ENCODE assay signal across 39 cellular contexts in the genomic region with DNA sequence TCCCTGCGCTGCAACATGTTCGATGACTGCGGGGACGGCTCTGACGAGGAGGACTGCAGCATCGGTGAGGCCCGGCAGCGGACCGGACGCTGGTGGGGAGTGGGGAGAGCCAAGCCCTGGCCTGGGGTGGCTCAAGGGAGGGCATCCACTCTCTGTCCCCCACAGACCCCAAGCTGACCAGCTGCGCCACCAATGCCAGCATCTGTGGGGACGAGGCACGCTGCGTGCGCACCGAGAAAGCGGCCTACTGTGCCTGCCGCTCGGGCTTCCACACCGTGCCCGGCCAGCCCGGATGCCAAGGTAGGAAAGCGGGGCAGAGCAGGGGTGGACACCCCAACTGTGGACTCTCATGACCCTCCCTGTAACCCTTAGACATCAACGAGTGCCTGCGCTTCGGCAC. TPM values are rescaled to one million over a fixed set of nuclear protein-coding genes. Genes with fewer than 3 reads are reported as not detected.
"Had no signal": no experiment of that assay in that cellular context is flagged by ENCODE, and none has a peak within 500 bp of the region (broad histone marks: within the 10 kb centered on the region; RNA-seq: fewer than 3 reads in every experiment).

No MANE protein-coding gene starts in this region.

- H3K27me3 ChIP-seq: ascending aorta, cardiac muscle cell had no signal

- H3K4me1 Mint-ChIP-seq: activated B cell treated with CpG ODN at 0.5 μM for 24 hours; activated CD4-positive, alpha-beta T cell treated with anti-CD3 and anti-CD28 coated beads, Interleukin-2, amount 10 ng/mL, durations not matched to agents 24 days and 14 days; activated naive CD4-positive, alpha-beta T cell treated with anti-CD3 and anti-CD28 coated beads, Interleukin-2, amount 10 ng/mL, durations not matched to agents 7 days and 5 days; activated naive CD4-positive, alpha-beta T cell treated with anti-CD3 and anti-CD28 coated beads, Interleukin-2, amount 50 U/mL, for 24 hours; activated naive CD8-positive, alpha-beta T cell treated with anti-CD3 and anti-CD28 coated beads, Interleukin-2, amount 10 ng/mL, durations not matched to agents 7 days and 5 days; activated naive CD8-positive, alpha-beta T cell treated with anti-CD3 and anti-CD28 coated beads, Interleukin-2, amount 50 U/mL, for 24 hours; brain; central memory CD8-positive, alpha-beta T cell had no signal

- FAIRE-seq: bronchial epithelial cell, TTC549 had no signal

- H3K9me3 ChIP-seq: ascending aorta had no signal

- H3K27ac ChIP-seq: ascending aorta, cardiac muscle cell, VCaP had no signal

- H3K27me3 Mint-ChIP-seq: activated CD4-positive, alpha-beta memory T cell treated with anti-CD3 and anti-CD28 coated beads for 36 hours; activated CD4-positive, alpha-beta T cell treated with anti-CD3 and anti-CD28 coated beads, Interleukin-2, amount 10 ng/mL, durations not matched to agents 24 days and 14 days; activated CD8-positive, alpha-beta T cell treated with anti-CD3 and anti-CD28 coated beads for 36 hours; activated naive CD4-positive, alpha-beta T cell treated with anti-CD3 and anti-CD28 coated beads, Interleukin-2, amount 10 ng/mL, durations not matched to agents 7 days and 5 days; activated naive CD4-positive, alpha-beta T cell treated with anti-CD3 and anti-CD28 coated beads, Interleukin-2, amount 50 U/mL, for 24 hours; activated naive CD8-positive, alpha-beta T cell; activated naive CD8-positive, alpha-beta T cell treated with anti-CD3 and anti-CD28 coated beads, Interleukin-2, amount 50 U/mL, for 24 hours; central memory CD8-positive, alpha-beta T cell had no signal

- H3K4me3 ChIP-seq: ascending aorta, cardiac muscle cell had no signal

- H3K36me3 Mint-ChIP-seq: activated CD4-positive, alpha-beta memory T cell treated with anti-CD3 and anti-CD28 coated beads for 36 hours; activated naive CD4-positive, alpha-beta T cell treated with anti-CD3 and anti-CD28 coated beads, Interleukin-2, amount 10 ng/mL, durations not matched to agents 7 days and 5 days; activated naive CD8-positive, alpha-beta T cell treated with anti-CD3 and anti-CD28 coated beads, Interleukin-2, amount 10 ng/mL, durations not matched to agents 7 days and 5 days had no signal

- H3K27ac Mint-ChIP-seq: activated B cell treated with CpG ODN at 0.5 μM for 24 hours; activated CD4-positive, alpha-beta memory T cell treated with anti-CD3 and anti-CD28 coated beads for 36 hours; activated CD4-positive, alpha-beta T cell treated with anti-CD3 and anti-CD28 coated beads, Interleukin-2, amount 10 ng/mL, durations not matched to agents 24 days and 14 days; activated CD8-positive, alpha-beta T cell treated with anti-CD3 and anti-CD28 coated beads for 36 hours; activated naive CD4-positive, alpha-beta T cell treated with anti-CD3 and anti-CD28 coated beads, Interleukin-2, amount 10 ng/mL, durations not matched to agents 7 days and 5 days; activated naive CD4-positive, alpha-beta T cell treated with anti-CD3 and anti-CD28 coated beads, Interleukin-2, amount 50 U/mL, for 24 hours; activated naive CD8-positive, alpha-beta T cell; activated naive CD8-positive, alpha-beta T cell treated with anti-CD3 and anti-CD28 coated beads, Interleukin-2, amount 10 ng/mL, durations not matched to agents 7 days and 5 days; activated naive CD8-positive, alpha-beta T cell treated with anti-CD3 and anti-CD28 coated beads, Interleukin-2, amount 50 U/mL, for 24 hours; activated T-cell treated with anti-CD3 and anti-CD28 coated beads, Interleukin-2, amount 50 U/mL, for 72 hours; activated T-helper 2 cell treated with anti-CD3 and anti-CD28 coated beads, Interferon-gamma antibody, Interleukin-2, Interleukin-4, amounts not matched to agents 10 μg/mL and 5 μg/mL and 100 μg/mL, durations not matched to agents 14 hours and 24 hours and 36 hours; T-helper 1 cell treated with Interleukin-12 subunit alpha and Interleukin-12 subunit beta and Interleukin-4 antibody, amounts not matched to agents 30 μg/mL and 1 μg/mL, for 36 hours; T-helper 2 cell treated with Interferon-gamma antibody and Interleukin-4, amounts not matched to agents 5 μg/mL and 100 μg/mL, for 36 hours had no signal

- ATAC-seq: activated CD8-positive, alpha-beta T cell treated with anti-CD3 and anti-CD28 coated beads for 36 hours; activated naive CD8-positive, alpha-beta T cell treated with anti-CD3 and anti-CD28 coated beads, Interleukin-2, amount 50 U/mL, for 24 hours; activated T-cell treated with anti-CD3 and anti-CD28 coated beads, Interleukin-2, amount 50 U/mL, for 4 hours; activated T-cell treated with anti-CD3 and anti-CD28 coated beads, Interleukin-2, amount 50 U/mL, for 72 hours had no signal

- H3K4me1 ChIP-seq: ascending aorta had no signal

- H3K4me3 Mint-ChIP-seq: activated B cell treated with CpG ODN at 0.5 μM for 24 hours; activated CD4-positive, alpha-beta memory T cell treated with anti-CD3 and anti-CD28 coated beads for 36 hours; activated CD4-positive, alpha-beta T cell treated with anti-CD3 and anti-CD28 coated beads, Interleukin-2, amount 10 ng/mL, durations not matched to agents 24 days and 14 days; activated CD8-positive, alpha-beta T cell treated with anti-CD3 and anti-CD28 coated beads for 36 hours; activated naive CD4-positive, alpha-beta T cell treated with anti-CD3 and anti-CD28 coated beads, Interleukin-2, amount 10 ng/mL, durations not matched to agents 7 days and 5 days; activated naive CD4-positive, alpha-beta T cell treated with anti-CD3 and anti-CD28 coated beads, Interleukin-2, amount 50 U/mL, for 24 hours; activated naive CD8-positive, alpha-beta T cell; activated naive CD8-positive, alpha-beta T cell treated with anti-CD3 and anti-CD28 coated beads, Interleukin-2, amount 10 ng/mL, durations not matched to agents 7 days and 5 days; activated naive CD8-positive, alpha-beta T cell treated with anti-CD3 and anti-CD28 coated beads, Interleukin-2, amount 50 U/mL, for 24 hours; activated T-cell treated with anti-CD3 and anti-CD28 coated beads, Interleukin-2, amount 50 U/mL, for 4 hours; activated T-cell treated with anti-CD3 and anti-CD28 coated beads, Interleukin-2, amount 50 U/mL, for 72 hours; brain; central memory CD8-positive, alpha-beta T cell; T-helper 1 cell treated with Interleukin-12 subunit alpha and Interleukin-12 subunit beta and Interleukin-4 antibody, amounts not matched to agents 30 μg/mL and 1 μg/mL, for 36 hours; T-helper 2 cell treated with Interferon-gamma antibody and Interleukin-4, amounts not matched to agents 5 μg/mL and 100 μg/mL, for 36 hours had no signal

- H3K9me3 Mint-ChIP-seq: activated B cell treated with CpG ODN at 0.5 μM for 24 hours; activated CD4-positive, alpha-beta memory T cell treated with anti-CD3 and anti-CD28 coated beads for 36 hours; activated CD4-positive, alpha-beta T cell treated with anti-CD3 and anti-CD28 coated beads, Interleukin-2, amount 10 ng/mL, durations not matched to agents 24 days and 14 days; activated CD8-positive, alpha-beta T cell treated with anti-CD3 and anti-CD28 coated beads for 36 hours; activated naive CD4-positive, alpha-beta T cell treated with anti-CD3 and anti-CD28 coated beads, Interleukin-2, amount 10 ng/mL, durations not matched to agents 7 days and 5 days; activated naive CD4-positive, alpha-beta T cell treated with anti-CD3 and anti-CD28 coated beads, Interleukin-2, amount 50 U/mL, for 24 hours; activated naive CD8-positive, alpha-beta T cell treated with anti-CD3 and anti-CD28 coated beads, Interleukin-2, amount 10 ng/mL, durations not matched to agents 7 days and 5 days; activated naive CD8-positive, alpha-beta T cell treated with anti-CD3 and anti-CD28 coated beads, Interleukin-2, amount 50 U/mL, for 24 hours; activated T-cell treated with anti-CD3 and anti-CD28 coated beads, Interleukin-2, amount 50 U/mL, for 4 hours; activated T-cell treated with anti-CD3 and anti-CD28 coated beads, Interleukin-2, amount 50 U/mL, for 72 hours; activated T-helper 2 cell treated with anti-CD3 and anti-CD28 coated beads, Interferon-gamma antibody, Interleukin-2, Interleukin-4, amounts not matched to agents 10 μg/mL and 5 μg/mL and 100 μg/mL, durations not matched to agents 14 hours and 24 hours and 36 hours; brain; central memory CD8-positive, alpha-beta T cell; T-helper 1 cell treated with Interleukin-12 subunit alpha and Interleukin-12 subunit beta and Interleukin-4 antibody, amounts not matched to agents 30 μg/mL and 1 μg/mL, for 36 hours; T-helper 2 cell treated with Interferon-gamma antibody and Interleukin-4, amounts not matched to agents 5 μg/mL and 100 μg/mL, for 36 hours had no signal

- DNase-seq: activated B cell treated with CpG ODN at 0.5 μM for 24 hours; activated CD4-positive, alpha-beta memory T cell treated with anti-CD3 and anti-CD28 coated beads for 36 hours; activated CD4-positive, alpha-beta T cell treated with anti-CD3 and anti-CD28 coated beads for 4 hours; activated CD4-positive, alpha-beta T cell treated with anti-CD3 and anti-CD28 coated beads, Interleukin-2, amount 10 ng/mL, durations not matched to agents 24 days and 14 days; activated CD4-positive, alpha-beta T cell treated with anti-CD3 and anti-CD28 coated beads, Interleukin-2, amount 50 U/mL, for 1 hour; activated CD4-positive, alpha-beta T cell treated with anti-CD3 and anti-CD28 coated beads, Interleukin-2, amount 50 U/mL, for 4 hours; activated CD4-positive, CD25-positive, alpha-beta regulatory T cell treated with anti-CD3 and anti-CD28 coated beads, Interleukin-2, amount 50 U/mL, for 72 hours; activated CD8-positive, alpha-beta memory T cell treated with anti-CD3 and anti-CD28 coated beads, Interleukin-2, amount 50 U/mL, for 4 hours; activated CD8-positive, alpha-beta T cell treated with anti-CD3 and anti-CD28 coated beads for 36 hours; activated effector memory CD4-positive, alpha-beta T cell treated with Interleukin-2 at 50 U/mL for 16 hours; activated gamma-delta T cell; activated naive CD4-positive, alpha-beta T cell treated with anti-CD3 and anti-CD28 coated beads, Interleukin-2, amount 10 ng/mL, durations not matched to agents 7 days and 5 days; activated naive CD4-positive, alpha-beta T cell treated with Interleukin-2 at 50 U/mL for 16 hours; activated naive CD8-positive, alpha-beta T cell treated with anti-CD3 and anti-CD28 coated beads, Interleukin-2, amount 10 ng/mL, durations not matched to agents 7 days and 5 days; activated naive CD8-positive, alpha-beta T cell treated with anti-CD3 and anti-CD28 coated beads, Interleukin-2, amount 50 U/mL, for 24 hours; activated T-cell treated with anti-CD3 and anti-CD28 coated beads for 4 hours; activated T-cell treated with anti-CD3 and anti-CD28 coated beads, Interleukin-2, amount 50 U/mL, for 1 hour; activated T-cell treated with anti-CD3 and anti-CD28 coated beads, Interleukin-2, amount 50 U/mL, for 4 hours; activated T-cell treated with anti-CD3 and anti-CD28 coated beads, Interleukin-2, amount 50 U/mL, for 72 hours; amygdala; anterior cingulate cortex; cerebellar nuclear complex; T-helper 2 cell; T-helper 9 cell had no signal

RNA-seq across cellular contexts. Expression of a gene that starts 11.4 kb away (rescaled TPM):
- total RNA-seq: ascending aorta had no signal

RNA-seq across cellular contexts. Expression of a gene that starts 45.8 kb away (rescaled TPM):
- total RNA-seq: ascending aorta had no signal

RNA-seq across cellular contexts. Expression of a gene that starts 57.8 kb away (rescaled TPM):
- total RNA-seq: activated B cell treated with CpG ODN at 0.5 μM for 24 hours; activated CD4-positive, alpha-beta memory T cell treated with anti-CD3 and anti-CD28 coated beads for 36 hours; activated CD4-positive, alpha-beta T cell treated with anti-CD3 and anti-CD28 coated beads, Interleukin-2, amount 10 ng/mL, durations not matched to agents 24 days and 14 days; activated CD8-positive, alpha-beta memory T cell treated with anti-CD3 and anti-CD28 coated beads for 36 hours; activated CD8-positive, alpha-beta T cell treated with anti-CD3 and anti-CD28 coated beads for 36 hours; activated naive CD8-positive, alpha-beta T cell treated with anti-CD3 and anti-CD28 coated beads, Interleukin-2, amount 10 ng/mL, durations not matched to agents 7 days and 5 days; activated T-cell treated with anti-CD3 and anti-CD28 coated beads, Interleukin-2, amount 50 U/mL, for 4 hours; activated T-cell treated with anti-CD3 and anti-CD28 coated beads, Interleukin-2, amount 50 U/mL, for 72 hours; activated T-helper 2 cell treated with anti-CD3 and anti-CD28 coated beads, Interferon-gamma antibody, Interleukin-2, Interleukin-4, amounts not matched to agents 10 μg/mL and 5 μg/mL and 100 μg/mL, durations not matched to agents 14 hours and 24 hours and 36 hours; ascending aorta; bronchial epithelial cell; cardiac muscle cell; chondrocyte had no signal
- polyA plus RNA-seq: adipose tissue, cardiac muscle cell had no signal
